Comparison of ENCODE assay signal across 34 cellular contexts in genomic region chr6:144170044-144170443, GRCh38.
"Had no signal": no experiment of that assay in that cellular context is flagged by ENCODE, and none has a peak within 500 bp of the region (broad histone marks: within the 10 kb centered on the region; RNA-seq: fewer than 3 reads in every experiment).

No MANE protein-coding gene starts in this region.

- H3K36me3 ChIP-seq: brain microvascular endothelial cell, colonic mucosa had no signal

- H3K27me3 ChIP-seq: brain microvascular endothelial cell, colonic mucosa had no signal

- H3K4me3 ChIP-seq: colonic mucosa, PC-9 had no signal

- H3K27ac ChIP-seq: brain microvascular endothelial cell, colonic mucosa, PC-9, RWPE1 had no signal

- DNase-seq: activated B cell treated with CpG ODN at 0.5 μM for 24 hours; activated CD4-positive, alpha-beta memory T cell treated with anti-CD3 and anti-CD28 coated beads for 36 hours; activated CD4-positive, alpha-beta T cell treated with anti-CD3 and anti-CD28 coated beads for 4 hours; activated CD4-positive, alpha-beta T cell treated with anti-CD3 and anti-CD28 coated beads, Interleukin-2, amount 50 U/mL, for 1 hour; activated CD4-positive, CD25-positive, alpha-beta regulatory T cell treated with anti-CD3 and anti-CD28 coated beads, Interleukin-2, amount 50 U/mL, for 72 hours; activated CD8-positive, alpha-beta memory T cell treated with anti-CD3 and anti-CD28 coated beads, Interleukin-2, amount 50 U/mL, for 4 hours; activated effector memory CD4-positive, alpha-beta T cell treated with anti-CD3 and anti-CD28 coated beads, Interleukin-2, amount 50 U/mL, for 16 hours; activated naive CD4-positive, alpha-beta T cell; activated naive CD4-positive, alpha-beta T cell treated with anti-CD3 and anti-CD28 coated beads, Interleukin-2, amount 50 U/mL, for 16 hours; activated naive CD8-positive, alpha-beta T cell treated with anti-CD3 and anti-CD28 coated beads for 36 hours; activated T-cell treated with anti-CD3 and anti-CD28 coated beads, Interleukin-2, amount 50 U/mL, for 48 hours; amniotic stem cell; aorta; brain microvascular endothelial cell; central memory CD4-positive, alpha-beta T cell; colonic mucosa; Karpas-422; NCI-H1105; NCI-H1436; NCI-H1694; NCI-H1930; NCI-H2081 treated with DMSO at 0.1 percent for 48 hours; NCI-H226; NCI-H446 treated with DMSO at 0.1 percent for 48 hours; NCI-H524; NCI-H69; PC-9; SIG-M5; T-cell; T-helper 17 cell had no signal

- H3K4me1 ChIP-seq: colonic mucosa had no signal

- H3K9me3 ChIP-seq: colonic mucosa had no signal

- ATAC-seq: activated T-helper 17 cell treated with anti-CD3 and anti-CD28 coated beads, Interleukin-2, amount 50 U/mL, for 72 hours; Right ventricle myocardium inferior; SK-N-SH treated with all-trans-retinoic acid at 6 μM for 48 hours; T-cell; T-helper 17 cell had no signal
